In the genomic region with DNA sequence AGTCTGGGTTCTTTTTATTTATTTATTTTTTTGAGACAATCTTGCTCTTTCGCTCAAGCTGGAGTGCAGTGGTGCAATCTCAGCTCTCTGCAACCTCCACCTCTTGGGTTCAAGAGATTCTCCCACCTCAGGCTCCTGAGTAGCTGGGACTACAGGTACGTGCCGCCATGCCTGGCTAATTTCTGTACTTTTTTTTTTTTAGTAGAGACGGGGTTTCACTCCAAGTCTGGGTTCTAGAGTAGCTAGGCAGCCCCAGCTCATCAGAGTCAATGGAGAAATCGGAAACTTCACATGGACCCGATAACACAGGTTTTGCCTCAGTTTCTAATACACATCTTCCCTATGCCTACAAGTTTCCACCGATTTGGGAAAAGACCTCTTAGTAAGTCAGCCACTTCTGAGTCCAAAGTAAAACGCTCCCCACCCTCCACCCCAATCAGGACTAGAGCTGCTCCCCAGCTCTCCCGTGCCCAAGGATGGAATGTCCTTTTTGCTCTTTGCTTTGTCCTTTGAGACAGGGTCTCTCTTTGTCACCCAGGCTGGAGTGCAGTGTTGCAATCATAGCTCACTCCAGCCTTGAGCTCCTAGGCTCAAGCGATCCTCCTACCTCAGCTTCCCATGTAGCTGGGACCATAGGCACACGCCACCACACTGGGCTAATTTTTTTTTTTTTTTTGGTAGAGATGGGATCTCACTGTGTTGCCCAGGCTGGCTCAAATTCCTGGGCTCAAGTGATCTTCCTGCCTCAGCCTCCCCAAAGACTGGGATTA, we compare ENCODE assay signal across 17 cellular contexts. TPM values are rescaled to one million over a fixed set of nuclear protein-coding genes. Genes with fewer than 3 reads are reported as not detected.
DNase-seq lines count a peak whose midpoint lies in the region; FAIRE-seq and TF ChIP-seq lines count a peak whose summit lies in the region.
"Had no signal": no experiment of that assay in that cellular context is flagged by ENCODE, and none has a peak within 500 bp of the region (broad histone marks: within the 10 kb centered on the region; RNA-seq: fewer than 3 reads in every experiment).

No MANE protein-coding gene starts in this region.

- peaks cover 19% of the 10 kb centered on the region for H3K79me2 ChIP-seq in GM23248 (ENCODE audit: insufficient read depth)

- no peaks in the 10 kb centered on the region for H3K9me3 Mint-ChIP-seq in activated T-helper 1 cell treated with anti-CD3 and anti-CD28 coated beads, Interleukin-12 subunit alpha, Interleukin-12 subunit beta, Interleukin-2, Interleukin-4 antibody, amounts not matched to agents 30 ng/mL and 10 ng/mL and 1 ng/mL, durations not matched to agents 14 hours and 24 hours and 36 hours
- H3K9me3 Mint-ChIP-seq: CD4-positive, alpha-beta T cell had no signal

- TF ChIP-seq CTCF in kidney (IDR thresholded peaks at IDR 0.05; ENCODE audit: borderline replicate concordance, extremely low read depth, insufficient read depth), result no peak

- H3K9me3 ChIP-seq in GM23248 (ENCODE audit: low read depth), result no peaks in the 10 kb centered on the region
- no peaks in the 10 kb centered on the region for H3K9me3 ChIP-seq in kidney (ENCODE audit: control insufficient read depth in 1 of 2, low read length in 2 of 2)
- H3K9me3 ChIP-seq in skeletal muscle satellite cell (replicated peaks; ENCODE audit: low read length), result no peaks in the 10 kb centered on the region

- peaks cover 8% of the 10 kb centered on the region; the same call in 1 of the 2 replicates for H3K36me3 ChIP-seq in GM23248 (ENCODE audit: low read depth)
- H3K36me3 ChIP-seq in kidney (ENCODE audit: control insufficient read depth in 1 of 2, insufficient read depth in 2 of 2, low read length in 2 of 2), result no peaks in the 10 kb centered on the region
- H3K36me3 ChIP-seq in skeletal muscle satellite cell (ENCODE audit: insufficient read depth, low read length), result peaks cover 10% of the 10 kb centered on the region

- peaks cover 60% of the 10 kb centered on the region for H3K4me1 ChIP-seq in GM23248 (ENCODE audit: insufficient read depth)
- peaks cover 7 to 19% of the 10 kb centered on the region in 2 donors for H3K4me1 ChIP-seq in kidney (ENCODE audit: control insufficient read depth in 1 of 2, insufficient read depth in 1 of 2, low read depth in 1 of 2, low read length in 2 of 2)
- H3K4me1 ChIP-seq in skeletal muscle satellite cell (ENCODE audit: control insufficient read depth, insufficient read depth, low read length), result peaks cover 81% of the 10 kb centered on the region

- H3F3A ChIP-seq in GM23248 (ENCODE audit: insufficient read depth), result peaks cover 77% of the 10 kb centered on the region

- H3K27ac ChIP-seq in GM23248, result peak overlapping the region; percentile 98
- H3K27ac ChIP-seq in kidney (ENCODE audit: low read depth in 2 of 2, low read length in 2 of 2), result peak overlapping the region; percentile 49 to 93

- no peaks in the 10 kb centered on the region for H4K20me1 ChIP-seq in GM23248 (ENCODE audit: insufficient read depth)

- H3K4me3 ChIP-seq in GM23248, result peak overlapping the region; percentile 68
- H3K4me3 ChIP-seq in kidney (ENCODE audit: low read length in 2 of 2), result no peak overlapping the region
- H3K4me3 ChIP-seq in skeletal muscle satellite cell (ENCODE audit: low read length), result peak overlapping the region; percentile 37

- H3K27ac Mint-ChIP-seq in activated T-helper 1 cell treated with anti-CD3 and anti-CD28 coated beads, Interleukin-12 subunit alpha, Interleukin-12 subunit beta, Interleukin-2, Interleukin-4 antibody, amounts not matched to agents 30 ng/mL and 10 ng/mL and 1 ng/mL, durations not matched to agents 14 hours and 24 hours and 36 hours, result no peak overlapping the region
- H3K27ac Mint-ChIP-seq: CD4-positive, alpha-beta T cell had no signal

- no peaks in the 10 kb centered on the region for H3K27me3 ChIP-seq in GM23248 (replicated peaks; ENCODE audit: insufficient read depth)
- no peaks in the 10 kb centered on the region for H3K27me3 ChIP-seq in skeletal muscle satellite cell (ENCODE audit: control insufficient read depth, insufficient read depth, low read length)

- DNase-seq in GM23248, result no peak
- DNase-seq in activated T-helper 1 cell treated with anti-CD3 and anti-CD28 coated beads, Interleukin-12 subunit alpha, Interleukin-12 subunit beta, Interleukin-2, Interleukin-4 antibody, amounts not matched to agents 30 ng/mL and 10 ng/mL and 1 ng/mL, durations not matched to agents 14 hours and 24 hours and 36 hours (ENCODE audit: low spot score), result no peak
- no peak for DNase-seq in kidney
- DNase-seq in NCI-H2196 treated with DMSO at 0.1 percent for 48 hours (lab: John Stamatoyannopoulos, UW; ENCODE audit: unreplicated experiment), result no peak
- no peak for DNase-seq in NCI-H2171 treated with DMSO at 0.1 percent for 48 hours (lab: John Stamatoyannopoulos, UW)
- no peak for DNase-seq in LoVo (ENCODE audit: low spot score)
- no peak for DNase-seq in erythroblast (lab: John Stamatoyannopoulos, UW)
- DNase-seq: activated CD4-positive, alpha-beta T cell treated with anti-CD3 and anti-CD28 coated beads for 1 hour; activated effector memory CD4-positive, alpha-beta T cell treated with Interleukin-2 at 50 U/mL for 16 hours; CD4-positive, alpha-beta T cell; MM.1S; NCI-H510A; SIG-M5; stimulated activated naive CD8-positive, alpha-beta T cell treated with anti-CD3 and anti-CD28 coated beads, Interleukin-15, Interleukin-2, amounts not matched to agents 100 U/mL and 50 U/mL, for 24 hours had no signal

- H3K27me3 Mint-ChIP-seq in activated T-helper 1 cell treated with anti-CD3 and anti-CD28 coated beads, Interleukin-12 subunit alpha, Interleukin-12 subunit beta, Interleukin-2, Interleukin-4 antibody, amounts not matched to agents 30 ng/mL and 10 ng/mL and 1 ng/mL, durations not matched to agents 14 hours and 24 hours and 36 hours (ENCODE audit: insufficient read depth), result peaks cover 47% of the 10 kb centered on the region

- no peak for TF ChIP-seq POLR2A in erythroblast (IDR thresholded peaks at IDR 0.05; ENCODE audit: low read length)

- peak overlapping the region; percentile 77 for H3K4me2 ChIP-seq in GM23248 (ENCODE audit: unreplicated experiment)
- peak overlapping the region; percentile 74 for H3K4me2 ChIP-seq in skeletal muscle satellite cell (ENCODE audit: low read length)

- FAIRE-seq in kidney (lab: Jason Lieb, UNC), result no peak
- FAIRE-seq: colon had no signal

- WGBS in GM23248 (ENCODE audit: low coverage in 1 of 2, low lambda C conversion rate in 2 of 2, missing lambda C conversion rate in 2 of 2), 2 experiments, result 97 to 98% methylated on average over 11 of the region's 11 CpGs

- H2AFZ ChIP-seq in GM23248, result no peak overlapping the region

- H3K36me3 Mint-ChIP-seq in activated T-helper 1 cell treated with anti-CD3 and anti-CD28 coated beads, Interleukin-12 subunit alpha, Interleukin-12 subunit beta, Interleukin-2, Interleukin-4 antibody, amounts not matched to agents 30 ng/mL and 10 ng/mL and 1 ng/mL, durations not matched to agents 14 hours and 24 hours and 36 hours (ENCODE audit: low read depth), result no peaks in the 10 kb centered on the region

- peak overlapping the region; percentile 81 for H3K9ac ChIP-seq in GM23248
- H3K9ac ChIP-seq in kidney (ENCODE audit: low read length in 2 of 2), result no peak overlapping the region
- H3K9ac ChIP-seq in skeletal muscle satellite cell (ENCODE audit: low read depth, low read length), result peak overlapping the region; percentile 82

- H3K4me3 Mint-ChIP-seq in activated T-helper 1 cell treated with anti-CD3 and anti-CD28 coated beads, Interleukin-12 subunit alpha, Interleukin-12 subunit beta, Interleukin-2, Interleukin-4 antibody, amounts not matched to agents 30 ng/mL and 10 ng/mL and 1 ng/mL, durations not matched to agents 14 hours and 24 hours and 36 hours, result peak overlapping the region; percentile 1
- H3K4me3 Mint-ChIP-seq: CD4-positive, alpha-beta T cell had no signal

- intact Hi-C loops in activated T-helper 1 cell treated with anti-CD3 and anti-CD28 coated beads, Interleukin-12 subunit alpha, Interleukin-12 subunit beta, Interleukin-2, Interleukin-4 antibody, amounts not matched to agents 30 ng/mL and 10 ng/mL and 1 ng/mL, durations not matched to agents 14 hours and 24 hours and 36 hours (cut with micrococcal nuclease), result loop anchor here (2.0 kb wide), 1 partner anchor 14 kb away; no protein-coding TSS in a partner anchor
- intact Hi-C loops in kidney (cut with DNase I), result no loop called here

- peaks cover 44% of the 10 kb centered on the region for H3K4me1 Mint-ChIP-seq in activated T-helper 1 cell treated with anti-CD3 and anti-CD28 coated beads, Interleukin-12 subunit alpha, Interleukin-12 subunit beta, Interleukin-2, Interleukin-4 antibody, amounts not matched to agents 30 ng/mL and 10 ng/mL and 1 ng/mL, durations not matched to agents 14 hours and 24 hours and 36 hours (ENCODE audit: low read depth)

- H3K9me2 ChIP-seq in GM23248 (ENCODE audit: insufficient read depth), result no peaks in the 10 kb centered on the region

- in situ Hi-C loops in GM23248 (cut with MboI), result no loop called here

RNA-seq across cellular contexts. Expression of a gene that starts 3.8 kb away (rescaled TPM):
- total RNA-seq in GM23248 (2014; rRNA removed; shearing (Covaris generic)), result 1,900 and 2,000 TPM in 2 replicates
- polyA plus RNA-seq in GM23248 (2016; fragmentation: Nextera tagmentation; extraction: Ambion mirVana) (1,537 and 1,563 TPM in 2 replicates), kidney (ENCODE audit: insufficient read depth, low read depth, low replicate concordance) (3.5 TPM)
- total RNA-seq in activated T-helper 1 cell treated with anti-CD3 and anti-CD28 coated beads, Interleukin-12 subunit alpha, Interleukin-12 subunit beta, Interleukin-2, Interleukin-4 antibody, amounts not matched to agents 30 ng/mL and 10 ng/mL and 1 ng/mL, durations not matched to agents 14 hours and 24 hours and 36 hours, result 0.36 and 0.47 TPM in 2 replicates
- total RNA-seq in kidney, result 9.9 TPM
- total RNA-seq in skeletal muscle satellite cell (2012; rRNA removed), result 1,333 and 2,370 TPM in 2 replicates

RNA-seq across cellular contexts. Expression of a gene that starts 31.2 kb away (rescaled TPM):
- total RNA-seq in GM23248 (2014; rRNA removed; shearing (Covaris generic)), result 198 and 236 TPM in 2 replicates
- polyA plus RNA-seq in GM23248 (2016; fragmentation: Nextera tagmentation; extraction: Ambion mirVana) (37.4 and 38.2 TPM in 2 replicates), kidney (ENCODE audit: insufficient read depth, low read depth, low replicate concordance) (133 TPM)
- 45.7 and 53.3 TPM in 2 replicates for total RNA-seq in activated T-helper 1 cell treated with anti-CD3 and anti-CD28 coated beads, Interleukin-12 subunit alpha, Interleukin-12 subunit beta, Interleukin-2, Interleukin-4 antibody, amounts not matched to agents 30 ng/mL and 10 ng/mL and 1 ng/mL, durations not matched to agents 14 hours and 24 hours and 36 hours
- total RNA-seq in kidney, result 50.4 TPM
- 160 and 168 TPM in 2 replicates for total RNA-seq in skeletal muscle satellite cell (2012; rRNA removed)

RNA-seq across cellular contexts. Expression of a gene that starts 37.8 kb away (rescaled TPM):
- total RNA-seq in GM23248 (2014; rRNA removed; shearing (Covaris generic)), result 10.3 and 11.0 TPM in 2 replicates
- polyA plus RNA-seq in GM23248 (2016; fragmentation: Nextera tagmentation; extraction: Ambion mirVana), result 8.8 and 9.2 TPM in 2 replicates
- 41.2 and 45.7 TPM in 2 replicates for total RNA-seq in activated T-helper 1 cell treated with anti-CD3 and anti-CD28 coated beads, Interleukin-12 subunit alpha, Interleukin-12 subunit beta, Interleukin-2, Interleukin-4 antibody, amounts not matched to agents 30 ng/mL and 10 ng/mL and 1 ng/mL, durations not matched to agents 14 hours and 24 hours and 36 hours
- total RNA-seq in kidney, result 54.5 TPM
- 6.9 TPM for polyA plus RNA-seq in kidney (ENCODE audit: insufficient read depth, low read depth, low replicate concordance)
- total RNA-seq in skeletal muscle satellite cell (2012; rRNA removed), result 8.3 and 8.4 TPM in 2 replicates

RNA-seq across cellular contexts. Expression of a gene that starts 42.3 kb away (rescaled TPM):
- 0.89 TPM in 1 of 2 replicates, not detected in the other for total RNA-seq in GM23248 (2014; rRNA removed; shearing (Covaris generic))
- polyA plus RNA-seq in GM23248 (2016; fragmentation: Nextera tagmentation; extraction: Ambion mirVana) (0.11 TPM in 1 of 2 replicates, not detected in the other), kidney (ENCODE audit: insufficient read depth, low read depth, low replicate concordance) (2.2 TPM)
- 0.10 and 0.21 TPM in 2 replicates for total RNA-seq in activated T-helper 1 cell treated with anti-CD3 and anti-CD28 coated beads, Interleukin-12 subunit alpha, Interleukin-12 subunit beta, Interleukin-2, Interleukin-4 antibody, amounts not matched to agents 30 ng/mL and 10 ng/mL and 1 ng/mL, durations not matched to agents 14 hours and 24 hours and 36 hours
- 0.38 TPM for total RNA-seq in kidney
- 0.22 and 2.8 TPM in 2 replicates for total RNA-seq in skeletal muscle satellite cell (2012; rRNA removed)
- total RNA-seq: CD4-positive, alpha-beta T cell; mononuclear cell had no signal

RNA-seq across cellular contexts. Expression of a gene that starts 57.0 kb away (rescaled TPM):
- not detected in 2 replicates for total RNA-seq in GM23248 (2014; rRNA removed; shearing (Covaris generic))
- polyA plus RNA-seq in GM23248 (2016; fragmentation: Nextera tagmentation; extraction: Ambion mirVana) (not detected in 2 replicates), kidney (ENCODE audit: insufficient read depth, low read depth, low replicate concordance) (not detected)
- total RNA-seq in activated T-helper 1 cell treated with anti-CD3 and anti-CD28 coated beads, Interleukin-12 subunit alpha, Interleukin-12 subunit beta, Interleukin-2, Interleukin-4 antibody, amounts not matched to agents 30 ng/mL and 10 ng/mL and 1 ng/mL, durations not matched to agents 14 hours and 24 hours and 36 hours, result 0.08 TPM in 1 of 2 replicates, not detected in the other
- total RNA-seq in kidney, result not detected
- not detected in 2 replicates for total RNA-seq in skeletal muscle satellite cell (2012; rRNA removed)
- total RNA-seq: CD4-positive, alpha-beta T cell; mononuclear cell had no signal

Comparison
In these comparisons a context has a peak if more than half of its experiments do, and no peak if none do; other contexts are left out.
1. H3K4me3 ChIP-seq: peak in GM23248 (single experiment) and skeletal muscle satellite cell (single experiment); none in kidney (0 of 2).
2. H3K9ac ChIP-seq: peak in GM23248 (single experiment) and skeletal muscle satellite cell (single experiment); none in kidney (0 of 2).
3. RNA of a gene that starts 3.8 kb away (total RNA-seq): 1,900 to 2,000 TPM in GM23248; 9.9 TPM in kidney (single experiment) and 0.36 to 0.47 TPM in activated T-helper 1 cell treated with anti-CD3 and anti-CD28 coated beads, Interleukin-12 subunit alpha, Interleukin-12 subunit beta, Interleukin-2, Interleukin-4 antibody, amounts not matched to agents 30 ng/mL and 10 ng/mL and 1 ng/mL, durations not matched to agents 14 hours and 24 hours and 36 hours; every median in the first group is over 100 times any median in the second.